Comparison of ENCODE assay signal across 8 cellular contexts in the genomic region with DNA sequence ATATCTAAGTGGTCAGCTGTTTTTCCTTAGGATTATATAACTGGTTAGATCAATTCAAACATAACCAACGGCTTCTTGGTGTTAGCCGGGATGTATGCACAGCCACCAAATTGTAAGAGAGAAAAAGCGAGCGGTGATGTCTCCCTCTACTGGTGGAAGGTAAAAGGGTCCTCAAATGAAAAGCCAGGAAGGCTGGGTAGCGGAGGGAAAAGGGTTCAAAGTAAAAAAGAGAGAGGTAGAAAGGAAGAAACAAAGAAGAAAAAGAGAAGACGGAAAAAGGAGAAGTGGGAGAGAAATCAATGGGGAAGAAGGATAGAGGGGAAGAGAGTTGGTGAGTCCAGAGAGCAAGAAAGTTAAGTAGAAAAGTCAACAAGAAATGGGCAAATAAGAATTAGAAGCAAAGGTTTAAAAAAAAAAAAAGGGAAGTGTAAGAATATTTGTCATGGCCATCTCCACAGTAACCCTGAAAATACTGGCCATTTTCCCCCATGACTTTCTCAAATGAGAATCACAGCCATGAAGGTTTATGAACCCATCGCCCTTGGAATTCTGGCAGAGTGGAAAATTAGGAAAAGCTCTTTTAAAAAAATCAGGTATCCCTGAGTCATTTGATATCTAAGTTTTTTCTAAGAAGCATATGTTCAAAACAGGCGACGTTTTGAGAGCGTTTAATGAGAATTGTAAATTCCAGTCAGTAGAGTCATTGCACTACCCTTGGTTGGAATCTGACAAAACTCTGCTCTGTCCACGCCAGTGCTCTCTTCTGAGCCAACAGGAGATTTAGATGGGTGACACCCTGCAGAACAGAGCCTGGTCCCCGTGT.
DNase-seq lines count a peak whose midpoint lies in the region; ATAC-seq and TF ChIP-seq lines count a peak whose summit lies in the region.

No MANE protein-coding gene starts in this region.

- H3K4me1 Mint-ChIP-seq in neural progenitor cell = peaks cover 17% of the 10 kb centered on the region

- no peak overlapping the region for H2AFZ ChIP-seq in neural progenitor cell (replicated peaks)

- peak; percentile 96 for TF ChIP-seq CTCF in neural progenitor cell (IDR thresholded peaks at IDR 0.05)
- peak; percentile 85 to 94 (median 85) for TF ChIP-seq CTCF in transverse colon (IDR thresholded peaks at IDR 0.05)

- H3K27ac ChIP-seq in neural progenitor cell = no peak overlapping the region
- H3K27ac ChIP-seq in transverse colon = no peak overlapping the region

- peaks cover 13% of the 10 kb centered on the region for H3F3A ChIP-seq in neural progenitor cell (ENCODE audit: low read depth)

- 38 to 42% methylated on average over 10 to 12 of the region's 12 CpGs for WGBS in transverse colon (ENCODE audit: low coverage in 1 of 2), 2 donors

- H3K4me3 ChIP-seq in neural progenitor cell (no peak overlapping the region), transverse colon (no peak overlapping the region)

- DNase-seq in ELF-1 (ENCODE audit: low read depth, low spot score) (peak; percentile 72), NOMO-1 treated with dmso at 0.1 percent for 144 hours (lab: John Stamatoyannopoulos, UW; ENCODE audit: unreplicated experiment) (peak; percentile 70), activated T-cell treated with anti-CD3 and anti-CD28 coated beads for 48 hours (ENCODE audit: low read depth) (peak; percentile 23), fibroblast of gingiva (ENCODE audit: low read depth) (peak; percentile 51), neural progenitor cell (ENCODE audit: low spot score) (peak; percentile 73), transverse colon (peak; percentile 58)

- H3K9ac ChIP-seq in neural progenitor cell = no peak overlapping the region

- peaks cover 4% of the 10 kb centered on the region for H3K27me3 Mint-ChIP-seq in neural progenitor cell (ENCODE audit: insufficient read depth, low read depth)

- ATAC-seq in HG03442 (IDR thresholded peaks at IDR 0.05; ENCODE audit: unreplicated experiment) (peak; percentile 55), HG03469 (IDR thresholded peaks at IDR 0.05; ENCODE audit: unreplicated experiment) (no peak)

- no peak for TF ChIP-seq POLR2A in transverse colon (IDR thresholded peaks at IDR 0.05)

- no peak overlapping the region for H3K4me2 ChIP-seq in neural progenitor cell

- H3K36me3 ChIP-seq in neural progenitor cell (no peaks in the 10 kb centered on the region), transverse colon (no peaks in the 10 kb centered on the region)

- H3K36me3 Mint-ChIP-seq in neural progenitor cell = peaks cover 10% of the 10 kb centered on the region

- H3K27me3 ChIP-seq in neural progenitor cell = no peaks in the 10 kb centered on the region
- H3K27me3 ChIP-seq in transverse colon = no peaks in the 10 kb centered on the region

- intact Hi-C loops in transverse colon (cut with DNase I; ENCODE audit: low total_unique reads) = no loop called here

- no peak overlapping the region for H3K27ac Mint-ChIP-seq in neural progenitor cell

- H3K9me3 ChIP-seq in neural progenitor cell (ENCODE audit: low read depth) = no peaks in the 10 kb centered on the region
- H3K9me3 ChIP-seq in transverse colon = no peaks in the 10 kb centered on the region

- H3K9me3 Mint-ChIP-seq in neural progenitor cell = peaks cover 2% of the 10 kb centered on the region

- in situ Hi-C loops in transverse colon (cut with MboI; ENCODE audit: low pct_ligation_motif_present in 1 of 4, low pct_unique_long_range_greater_than_20kb in 1 of 4, low sequenced_read_pairs in 3 of 4) = no loop called here

- H3K79me2 ChIP-seq in neural progenitor cell (ENCODE audit: low read depth) = no peaks in the 10 kb centered on the region

- H3K4me3 Mint-ChIP-seq in neural progenitor cell = no peak overlapping the region

- no peaks in the 10 kb centered on the region for H4K20me1 ChIP-seq in neural progenitor cell (ENCODE audit: low read depth)

- no peak for TF ChIP-seq EP300 in transverse colon (IDR thresholded peaks at IDR 0.05; ENCODE audit: low read depth)

- H3K4me1 ChIP-seq in neural progenitor cell (peaks cover 17% of the 10 kb centered on the region), transverse colon (peaks cover 4 to 37% (median 15%) of the 10 kb centered on the region in 4 donors)

Comparison
In these comparisons a context has a peak if more than half of its experiments do, and no peak if none do; other contexts are left out.
1. DNase-seq: peak in every context shown above with its lines; median percentile 73 in neural progenitor cell; 72 in ELF-1; 70 in NOMO-1 treated with dmso at 0.1 percent for 144 hours; 58 in transverse colon; 51 in fibroblast of gingiva; 23 in activated T-cell treated with anti-CD3 and anti-CD28 coated beads for 48 hours.